Comparison of ENCODE assay signal across 1 cellular context in the genomic region with DNA sequence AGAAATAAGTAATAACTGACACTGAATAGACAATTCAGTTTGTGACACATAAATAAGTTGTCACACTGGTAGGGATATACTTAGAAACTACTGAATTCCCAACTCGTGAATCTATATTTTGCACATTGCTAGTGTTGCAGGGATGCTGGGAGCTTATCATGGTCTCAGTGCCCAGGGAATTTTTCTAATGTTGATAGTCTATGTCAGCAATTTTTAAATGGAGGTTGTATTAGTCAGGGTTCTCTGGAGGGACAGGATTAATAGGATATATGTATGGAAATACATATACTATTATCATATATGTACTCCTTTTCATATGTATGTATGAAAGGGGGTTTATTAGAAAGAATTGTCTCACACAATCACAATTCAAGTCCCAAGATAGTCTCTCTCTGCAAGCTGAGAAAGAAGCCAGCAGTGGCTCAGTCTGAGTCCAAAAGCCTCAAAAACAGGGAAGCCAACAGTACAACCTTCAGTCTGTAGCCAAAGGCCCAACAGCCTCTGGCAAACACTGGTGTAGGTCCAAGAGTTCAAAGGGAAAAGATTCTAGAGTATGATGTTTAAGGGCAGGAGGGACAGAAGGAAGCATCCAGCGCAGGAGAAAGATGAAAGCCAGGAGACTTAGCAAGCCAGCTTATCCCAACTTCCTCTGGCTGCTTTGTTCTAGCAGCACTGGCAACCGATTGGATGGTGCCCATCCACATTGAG.
TF ChIP-seq lines count a peak whose summit lies in the region.

No MANE protein-coding gene starts in this region.

TF ChIP-seq in SK-N-SH treated with all-trans-retinoic acid at 6 μM for 48 hours, 23 proteins besides CTCF, POLR2A, EP300 and RAD21 (continued from another document):
- TF ChIP-seq CSRNP3 (CRISPR knock-in tag; IDR thresholded peaks at IDR 0.05) = no peak
- no peak for TF ChIP-seq ARNTL (CRISPR knock-in tag; IDR thresholded peaks at IDR 0.05; ENCODE audit: borderline replicate concordance, low read depth)
- no peak for TF ChIP-seq TOX (CRISPR knock-in tag; IDR thresholded peaks at IDR 0.05; ENCODE audit: borderline replicate concordance)
- no peak for TF ChIP-seq SNAI2 (CRISPR knock-in tag; IDR thresholded peaks at IDR 0.05)
- TF ChIP-seq, protein P1, sequence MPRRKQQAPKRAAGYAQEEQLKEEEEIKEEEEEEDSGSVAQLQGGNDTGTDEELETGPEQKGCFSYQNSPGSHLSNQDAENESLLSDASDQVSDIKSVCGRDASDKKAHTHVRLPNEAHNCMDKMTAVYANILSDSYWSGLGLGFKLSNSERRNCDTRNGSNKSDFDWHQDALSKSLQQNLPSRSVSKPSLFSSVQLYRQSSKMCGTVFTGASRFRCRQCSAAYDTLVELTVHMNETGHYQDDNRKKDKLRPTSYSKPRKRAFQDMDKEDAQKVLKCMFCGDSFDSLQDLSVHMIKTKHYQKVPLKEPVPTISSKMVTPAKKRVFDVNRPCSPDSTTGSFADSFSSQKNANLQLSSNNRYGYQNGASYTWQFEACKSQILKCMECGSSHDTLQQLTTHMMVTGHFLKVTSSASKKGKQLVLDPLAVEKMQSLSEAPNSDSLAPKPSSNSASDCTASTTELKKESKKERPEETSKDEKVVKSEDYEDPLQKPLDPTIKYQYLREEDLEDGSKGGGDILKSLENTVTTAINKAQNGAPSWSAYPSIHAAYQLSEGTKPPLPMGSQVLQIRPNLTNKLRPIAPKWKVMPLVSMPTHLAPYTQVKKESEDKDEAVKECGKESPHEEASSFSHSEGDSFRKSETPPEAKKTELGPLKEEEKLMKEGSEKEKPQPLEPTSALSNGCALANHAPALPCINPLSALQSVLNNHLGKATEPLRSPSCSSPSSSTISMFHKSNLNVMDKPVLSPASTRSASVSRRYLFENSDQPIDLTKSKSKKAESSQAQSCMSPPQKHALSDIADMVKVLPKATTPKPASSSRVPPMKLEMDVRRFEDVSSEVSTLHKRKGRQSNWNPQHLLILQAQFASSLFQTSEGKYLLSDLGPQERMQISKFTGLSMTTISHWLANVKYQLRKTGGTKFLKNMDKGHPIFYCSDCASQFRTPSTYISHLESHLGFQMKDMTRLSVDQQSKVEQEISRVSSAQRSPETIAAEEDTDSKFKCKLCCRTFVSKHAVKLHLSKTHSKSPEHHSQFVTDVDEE (CRISPR knock-in tag; IDR thresholded peaks at IDR 0.05) = no peak
- no peak for TF ChIP-seq ISL1 (CRISPR knock-in tag; IDR thresholded peaks at IDR 0.05)
- no peak for TF ChIP-seq BACH2 (CRISPR knock-in tag; IDR thresholded peaks at IDR 0.05; ENCODE audit: borderline replicate concordance)
- no peak for TF ChIP-seq CSDC2 (CRISPR knock-in tag; IDR thresholded peaks at IDR 0.05)
- TF ChIP-seq PPARA (CRISPR knock-in tag; IDR thresholded peaks at IDR 0.05; ENCODE audit: borderline replicate concordance) = no peak
- no peak for TF ChIP-seq RARB (CRISPR knock-in tag; IDR thresholded peaks at IDR 0.05)
